1 cellular context compared by ENCODE assay signal in the genomic region with DNA sequence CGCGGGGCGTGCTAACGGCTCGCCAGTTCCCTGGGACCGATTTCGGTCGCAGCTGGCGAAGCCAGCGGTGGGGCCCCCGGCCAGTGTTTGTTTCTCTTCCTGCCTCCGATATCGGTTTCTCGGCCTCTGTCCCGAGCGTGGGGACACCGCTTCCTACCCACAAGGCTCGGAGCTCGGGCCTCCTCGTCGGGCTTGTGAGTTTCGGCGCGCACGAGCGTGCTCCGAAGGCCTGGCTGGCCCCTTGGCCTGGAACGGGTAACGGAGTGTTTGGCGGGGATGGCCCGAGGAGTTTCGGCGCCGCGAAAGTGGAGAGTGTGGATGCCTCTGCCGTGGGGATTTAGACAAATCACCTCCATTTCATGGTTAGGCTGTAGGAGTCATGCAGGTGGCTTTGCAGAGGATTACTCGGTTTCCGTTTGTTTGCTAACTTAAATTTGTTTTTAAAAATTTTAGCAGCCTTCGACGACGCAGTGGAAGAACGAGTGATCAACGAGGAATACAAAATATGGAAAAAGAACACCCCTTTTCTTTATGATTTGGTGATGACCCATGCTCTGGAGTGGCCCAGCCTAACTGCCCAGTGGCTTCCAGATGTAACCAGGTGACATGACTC.
TF ChIP-seq lines count a peak whose summit lies in the region.

No MANE protein-coding gene starts in this region.

TF ChIP-seq in K562, 482 proteins besides CTCF, POLR2A, EP300 and RAD21 (continued from another document and continues in another):
- TF ChIP-seq, protein P1, sequence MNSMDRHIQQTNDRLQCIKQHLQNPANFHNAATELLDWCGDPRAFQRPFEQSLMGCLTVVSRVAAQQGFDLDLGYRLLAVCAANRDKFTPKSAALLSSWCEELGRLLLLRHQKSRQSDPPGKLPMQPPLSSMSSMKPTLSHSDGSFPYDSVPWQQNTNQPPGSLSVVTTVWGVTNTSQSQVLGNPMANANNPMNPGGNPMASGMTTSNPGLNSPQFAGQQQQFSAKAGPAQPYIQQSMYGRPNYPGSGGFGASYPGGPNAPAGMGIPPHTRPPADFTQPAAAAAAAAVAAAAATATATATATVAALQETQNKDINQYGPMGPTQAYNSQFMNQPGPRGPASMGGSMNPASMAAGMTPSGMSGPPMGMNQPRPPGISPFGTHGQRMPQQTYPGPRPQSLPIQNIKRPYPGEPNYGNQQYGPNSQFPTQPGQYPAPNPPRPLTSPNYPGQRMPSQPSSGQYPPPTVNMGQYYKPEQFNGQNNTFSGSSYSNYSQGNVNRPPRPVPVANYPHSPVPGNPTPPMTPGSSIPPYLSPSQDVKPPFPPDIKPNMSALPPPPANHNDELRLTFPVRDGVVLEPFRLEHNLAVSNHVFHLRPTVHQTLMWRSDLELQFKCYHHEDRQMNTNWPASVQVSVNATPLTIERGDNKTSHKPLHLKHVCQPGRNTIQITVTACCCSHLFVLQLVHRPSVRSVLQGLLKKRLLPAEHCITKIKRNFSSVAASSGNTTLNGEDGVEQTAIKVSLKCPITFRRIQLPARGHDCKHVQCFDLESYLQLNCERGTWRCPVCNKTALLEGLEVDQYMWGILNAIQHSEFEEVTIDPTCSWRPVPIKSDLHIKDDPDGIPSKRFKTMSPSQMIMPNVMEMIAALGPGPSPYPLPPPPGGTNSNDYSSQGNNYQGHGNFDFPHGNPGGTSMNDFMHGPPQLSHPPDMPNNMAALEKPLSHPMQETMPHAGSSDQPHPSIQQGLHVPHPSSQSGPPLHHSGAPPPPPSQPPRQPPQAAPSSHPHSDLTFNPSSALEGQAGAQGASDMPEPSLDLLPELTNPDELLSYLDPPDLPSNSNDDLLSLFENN (IDR thresholded peaks at IDR 0.05; ENCODE audit: low read depth in 2 of 2, low read length in 2 of 2): no peak
- TF ChIP-seq ZFX (CRISPR knock-in tag; IDR thresholded peaks at IDR 0.05) (peak; percentile 86), TSC22D4 (tag; IDR thresholded peaks at IDR 0.05) (no peak), EHMT2 (IDR thresholded peaks at IDR 0.05) (no peak), ZNF717 (CRISPR knock-in tag; IDR thresholded peaks at IDR 0.05) (no peak), ZNF707 (CRISPR knock-in tag; conservative IDR thresholded peaks at IDR 0.05) (peak; percentile 58), CEBPG (CRISPR knock-in tag; IDR thresholded peaks at IDR 0.05) (no peak), CEBPG (tag; conservative IDR thresholded peaks at IDR 0.05 in 1 of 2, IDR thresholded peaks at IDR 0.05 in 1 of 2) (no peak), FOXK2 (conservative IDR thresholded peaks at IDR 0.05 in 1 of 2, IDR thresholded peaks at IDR 0.05 in 1 of 2; ENCODE audit: low read depth in 2 of 2) (no peak), CBX2 (IDR thresholded peaks at IDR 0.05; ENCODE audit: insufficient read depth, low read length, poor library complexity, severe bottlenecking) (no peak), MCM2 (IDR thresholded peaks at IDR 0.05; ENCODE audit: low read depth) (no peak), BRD9 (IDR thresholded peaks at IDR 0.05; ENCODE audit: low read depth, partially characterized antibody) (no peak), TRIM24 (IDR thresholded peaks at IDR 0.05) (no peak), RBM25 (IDR thresholded peaks at IDR 0.05; ENCODE audit: low read depth, low read length, severe bottlenecking) (no peak), CCAR2 (IDR thresholded peaks at IDR 0.05; ENCODE audit: low read depth, low read length) (no peak), POLR2B (IDR thresholded peaks at IDR 0.05; ENCODE audit: low read depth, partially characterized antibody) (no peak), SMARCE1 (IDR thresholded peaks at IDR 0.05) (no peak), ZNF445 (CRISPR knock-in tag; IDR thresholded peaks at IDR 0.05; ENCODE audit: low read depth) (no peak), KDM1A (IDR thresholded peaks at IDR 0.05) (no peak), ZKSCAN1 (IDR thresholded peaks at IDR 0.05; ENCODE audit: low read depth, low read length) (no peak), PYGO2 (tag; IDR thresholded peaks at IDR 0.05) (no peak), SMARCB1 (IDR thresholded peaks at IDR 0.05; ENCODE audit: insufficient read length, low read depth) (no peak), ZNF695 (CRISPR knock-in tag; IDR thresholded peaks at IDR 0.05) (0 out of 2 replicates have a peak, but pooled peaks have one; percentile 55), SRSF7 (optimal IDR thresholded peaks at IDR 0.05; ENCODE audit: low read depth, low read length) (no peak), E2F5 (CRISPR knock-in tag; IDR thresholded peaks at IDR 0.05) (no peak), RBFOX2 (IDR thresholded peaks at IDR 0.05; ENCODE audit: low read depth, low read length) (peak; percentile 91), MIER1 (IDR thresholded peaks at IDR 0.05; ENCODE audit: low read depth) (no peak), ZNF3 (CRISPR knock-in tag; IDR thresholded peaks at IDR 0.05) (no peak), ZNF398 (CRISPR knock-in tag; IDR thresholded peaks at IDR 0.05) (no peak), ELF1 (tag; IDR thresholded peaks at IDR 0.05) (no peak), BRCA1 (IDR thresholded peaks at IDR 0.05) (no peak), BRCA1 (CRISPR knock-in tag; IDR thresholded peaks at IDR 0.05) (no peak; the same call in 1 of the 2 replicates), ZBED1 (IDR thresholded peaks at IDR 0.05) (no peak), HNRNPL (IDR thresholded peaks at IDR 0.05; ENCODE audit: low read depth, low read length) (no peak), HDGF (IDR thresholded peaks at IDR 0.05) (no peak), PBX2 (CRISPR knock-in tag; IDR thresholded peaks at IDR 0.05; ENCODE audit: low read depth) (no peak), PBX2 (tag; conservative IDR thresholded peaks at IDR 0.05; ENCODE audit: low read depth) (no peak), SIN3B (IDR thresholded peaks at IDR 0.05; ENCODE audit: low read depth) (no peak), ZNF57 (CRISPR knock-in tag; IDR thresholded peaks at IDR 0.05) (no peak), SNIP1 (IDR thresholded peaks at IDR 0.05; ENCODE audit: low read depth) (no peak), CHAMP1 (IDR thresholded peaks at IDR 0.05) (no peak), KAT7 (CRISPR knock-in tag; IDR thresholded peaks at IDR 0.05; ENCODE audit: borderline replicate concordance) (no peak), MITF (IDR thresholded peaks at IDR 0.05) (no peak)
- TF ChIP-seq, protein P2, sequence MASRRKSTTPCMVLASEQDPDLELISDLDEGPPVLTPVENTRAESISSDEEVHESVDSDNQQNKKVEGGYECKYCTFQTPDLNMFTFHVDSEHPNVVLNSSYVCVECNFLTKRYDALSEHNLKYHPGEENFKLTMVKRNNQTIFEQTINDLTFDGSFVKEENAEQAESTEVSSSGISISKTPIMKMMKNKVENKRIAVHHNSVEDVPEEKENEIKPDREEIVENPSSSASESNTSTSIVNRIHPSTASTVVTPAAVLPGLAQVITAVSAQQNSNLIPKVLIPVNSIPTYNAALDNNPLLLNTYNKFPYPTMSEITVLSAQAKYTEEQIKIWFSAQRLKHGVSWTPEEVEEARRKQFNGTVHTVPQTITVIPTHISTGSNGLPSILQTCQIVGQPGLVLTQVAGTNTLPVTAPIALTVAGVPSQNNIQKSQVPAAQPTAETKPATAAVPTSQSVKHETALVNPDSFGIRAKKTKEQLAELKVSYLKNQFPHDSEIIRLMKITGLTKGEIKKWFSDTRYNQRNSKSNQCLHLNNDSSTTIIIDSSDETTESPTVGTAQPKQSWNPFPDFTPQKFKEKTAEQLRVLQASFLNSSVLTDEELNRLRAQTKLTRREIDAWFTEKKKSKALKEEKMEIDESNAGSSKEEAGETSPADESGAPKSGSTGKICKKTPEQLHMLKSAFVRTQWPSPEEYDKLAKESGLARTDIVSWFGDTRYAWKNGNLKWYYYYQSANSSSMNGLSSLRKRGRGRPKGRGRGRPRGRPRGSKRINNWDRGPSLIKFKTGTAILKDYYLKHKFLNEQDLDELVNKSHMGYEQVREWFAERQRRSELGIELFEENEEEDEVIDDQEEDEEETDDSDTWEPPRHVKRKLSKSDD (conservative IDR thresholded peaks at IDR 0.05; ENCODE audit: low read length): no peak
- TF ChIP-seq, protein P3, sequence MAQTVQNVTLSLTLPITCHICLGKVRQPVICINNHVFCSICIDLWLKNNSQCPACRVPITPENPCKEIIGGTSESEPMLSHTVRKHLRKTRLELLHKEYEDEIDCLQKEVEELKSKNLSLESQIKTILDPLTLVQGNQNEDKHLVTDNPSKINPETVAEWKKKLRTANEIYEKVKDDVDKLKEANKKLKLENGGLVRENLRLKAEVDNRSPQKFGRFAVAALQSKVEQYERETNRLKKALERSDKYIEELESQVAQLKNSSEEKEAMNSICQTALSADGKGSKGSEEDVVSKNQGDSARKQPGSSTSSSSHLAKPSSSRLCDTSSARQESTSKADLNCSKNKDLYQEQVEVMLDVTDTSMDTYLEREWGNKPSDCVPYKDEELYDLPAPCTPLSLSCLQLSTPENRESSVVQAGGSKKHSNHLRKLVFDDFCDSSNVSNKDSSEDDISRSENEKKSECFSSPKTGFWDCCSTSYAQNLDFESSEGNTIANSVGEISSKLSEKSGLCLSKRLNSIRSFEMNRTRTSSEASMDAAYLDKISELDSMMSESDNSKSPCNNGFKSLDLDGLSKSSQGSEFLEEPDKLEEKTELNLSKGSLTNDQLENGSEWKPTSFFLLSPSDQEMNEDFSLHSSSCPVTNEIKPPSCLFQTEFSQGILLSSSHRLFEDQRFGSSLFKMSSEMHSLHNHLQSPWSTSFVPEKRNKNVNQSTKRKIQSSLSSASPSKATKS (CRISPR knock-in tag; IDR thresholded peaks at IDR 0.05): no peak
